Comparison of ENCODE assay signal across 13 cellular contexts in the genomic region with DNA sequence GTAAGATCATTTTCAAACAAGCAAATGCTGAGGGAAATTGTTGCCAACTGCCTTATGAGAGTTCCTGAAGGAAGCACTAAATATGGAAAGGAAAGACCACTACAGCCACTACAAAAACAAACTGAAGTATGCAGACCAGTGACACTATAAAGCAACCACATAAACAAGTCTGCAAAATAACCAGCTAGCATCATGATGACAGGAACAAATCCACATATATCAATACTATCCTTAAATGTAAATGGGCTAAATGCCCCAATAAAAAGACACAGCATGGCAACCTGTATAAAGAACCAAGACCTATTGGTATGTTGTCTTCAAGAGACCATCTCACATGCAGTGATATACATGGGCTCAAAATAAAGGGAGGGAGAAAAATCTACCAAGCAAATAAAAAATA.
"Had no signal": no experiment of that assay in that cellular context is flagged by ENCODE, and none has a peak within 500 bp of the region (broad histone marks: within the 10 kb centered on the region; RNA-seq: fewer than 3 reads in every experiment).

No MANE protein-coding gene starts in this region.

- H3K4me1 ChIP-seq: colonic mucosa, esophagus muscularis mucosa, esophagus squamous epithelium, foreskin keratinocyte, gastrocnemius medialis, gastroesophageal sphincter, heart left ventricle, heart right ventricle had no signal

- H3K9me3 ChIP-seq: colonic mucosa had no signal

- H3K36me3 ChIP-seq: colonic mucosa, esophagus muscularis mucosa, esophagus squamous epithelium, gastrocnemius medialis, heart left ventricle, heart right ventricle had no signal

- ATAC-seq: effector memory CD8-positive, alpha-beta T cell; esophagus mucosa; foreskin keratinocyte; gastrocnemius medialis; gastroesophageal sphincter; heart left ventricle; heart right ventricle had no signal

- H3K27ac ChIP-seq: colonic mucosa, coronary artery, dorsolateral prefrontal cortex, epithelial cell of prostate, esophagus muscularis mucosa, esophagus squamous epithelium, foreskin keratinocyte, gastrocnemius medialis, gastroesophageal sphincter, heart left ventricle, heart right ventricle had no signal

- H3K4me3 ChIP-seq: colonic mucosa, coronary artery, dorsolateral prefrontal cortex, esophagus muscularis mucosa, esophagus squamous epithelium, gastrocnemius medialis, gastroesophageal sphincter, heart left ventricle, heart right ventricle had no signal
